In genomic region chr6:127342296-127342945, GRCh38 we compare ENCODE assay signal across 8 cellular contexts. TPM values are rescaled to one million over a fixed set of nuclear protein-coding genes. Genes with fewer than 3 reads are reported as not detected.
DNase-seq lines count a peak whose midpoint lies in the region; ATAC-seq and TF ChIP-seq lines count a peak whose summit lies in the region.

No MANE protein-coding gene starts in this region.

- no peak overlapping the region for H3K4me3 Mint-ChIP-seq in activated CD8-positive, alpha-beta T cell treated with anti-CD3 and anti-CD28 coated beads for 36 hours

- intact Hi-C loops in esophagus squamous epithelium (cut with DNase I), result no loop called here
- intact Hi-C loops in activated CD8-positive, alpha-beta T cell treated with anti-CD3 and anti-CD28 coated beads for 36 hours (cut with micrococcal nuclease), result loop anchor here (5.0 to 10.0 kb wide), 3 partner anchors 40 to 172 kb away; partner anchors contain the start of gene MTCL3

- H2AFZ ChIP-seq in neuron (ENCODE audit: low read depth, low read length), result peak overlapping the region; percentile 13

- peaks cover 17% of the 10 kb centered on the region for H3K4me1 Mint-ChIP-seq in activated CD8-positive, alpha-beta T cell treated with anti-CD3 and anti-CD28 coated beads for 36 hours (ENCODE audit: low read depth)

- H3K36me3 Mint-ChIP-seq in activated CD8-positive, alpha-beta T cell treated with anti-CD3 and anti-CD28 coated beads for 36 hours (ENCODE audit: low read depth), result peaks cover 22% of the 10 kb centered on the region

- no peak overlapping the region for H3K27ac Mint-ChIP-seq in activated CD8-positive, alpha-beta T cell treated with anti-CD3 and anti-CD28 coated beads for 36 hours

- peak overlapping the region; percentile 86 to 90 (median 88) for H3K27ac ChIP-seq in esophagus squamous epithelium

- CTCF ChIA-PET in GM10248 (lab: Yijun Ruan, JAX), result interaction anchor here (0.8 to 2.1 kb wide), 6 partner anchors 9 to 90 kb away, joined by 3 to 9 read pairs (median 4); partner anchors contain the start of gene RNF146
- CTCF ChIA-PET in activated CD8-positive, alpha-beta T cell treated with anti-CD3 and anti-CD28 coated beads for 36 hours (lab: Charles Lee), result interaction anchor here (2.1 kb wide), 1 partner anchor 173 kb away, joined by 9 read pairs; no protein-coding TSS in a partner anchor

- peaks cover 1% of the 10 kb centered on the region for H3K9me3 Mint-ChIP-seq in activated CD8-positive, alpha-beta T cell treated with anti-CD3 and anti-CD28 coated beads for 36 hours

- WGBS in esophagus squamous epithelium, 2 donors, result 17 to 25% methylated on average over 10 of the region's 10 CpGs

- no peak for TF ChIP-seq POLR2A in esophagus squamous epithelium (IDR thresholded peaks at IDR 0.05)

- no peak for ATAC-seq in HG03108 (IDR thresholded peaks at IDR 0.05; ENCODE audit: unreplicated experiment)
- ATAC-seq in activated CD8-positive, alpha-beta T cell treated with anti-CD3 and anti-CD28 coated beads for 36 hours, result no peak

- H3K4me1 ChIP-seq in esophagus squamous epithelium, result peaks cover 11 to 81% (median 26%) of the 10 kb centered on the region in 3 donors
- H3K4me1 ChIP-seq in neuron (ENCODE audit: insufficient read depth, low read length), result peaks cover 32% of the 10 kb centered on the region

- H3K9me3 ChIP-seq in esophagus squamous epithelium (no peaks in the 10 kb centered on the region), neuron (ENCODE audit: low read length) (no peaks in the 10 kb centered on the region)

- peak; percentile 32 for DNase-seq in DMS 273 (lab: John Stamatoyannopoulos, UW; ENCODE audit: unreplicated experiment)
- DNase-seq in DMS 273 treated with DMSO at 0.1 percent for 48 hours (lab: John Stamatoyannopoulos, UW), result no peak
- DNase-seq in NCI-H82 treated with DMSO at 0.1 percent for 48 hours (lab: John Stamatoyannopoulos, UW; ENCODE audit: unreplicated experiment), result peak; percentile 81
- no peak for DNase-seq in esophagus squamous epithelium (lab: John Stamatoyannopoulos, UW)
- no peak for DNase-seq in GM10248 (ENCODE audit: extremely low spot score)
- DNase-seq in activated CD8-positive, alpha-beta T cell treated with anti-CD3 and anti-CD28 coated beads for 36 hours, result no peak

- H3K36me3 ChIP-seq in esophagus squamous epithelium (no peaks in the 10 kb centered on the region), neuron (ENCODE audit: insufficient read depth, low read length) (peaks cover 2% of the 10 kb centered on the region)

- TF ChIP-seq CTCF in esophagus squamous epithelium (IDR thresholded peaks at IDR 0.05), result no peak
- no peak for TF ChIP-seq CTCF in GM10248 (IDR thresholded peaks at IDR 0.05; ENCODE audit: control extremely low read depth, extremely low read depth, low read depth, missing control alignments)
- no peak for TF ChIP-seq CTCF in activated CD8-positive, alpha-beta T cell treated with anti-CD3 and anti-CD28 coated beads for 36 hours (IDR thresholded peaks at IDR 0.05)

- H3K27me3 Mint-ChIP-seq in activated CD8-positive, alpha-beta T cell treated with anti-CD3 and anti-CD28 coated beads for 36 hours, result no peaks in the 10 kb centered on the region

- no peaks in the 10 kb centered on the region for H3K27me3 ChIP-seq in esophagus squamous epithelium
- no peaks in the 10 kb centered on the region for H3K27me3 ChIP-seq in neuron (ENCODE audit: insufficient read depth, low read length)

- POLR2A ChIA-PET in GM10248 (lab: Yijun Ruan, JAX), result no interaction called here
- POLR2A ChIA-PET in activated CD8-positive, alpha-beta T cell treated with anti-CD3 and anti-CD28 coated beads for 36 hours (lab: Charles Lee), result interaction anchor here (0.9 to 1.2 kb wide), 2 partner anchors 37 to 76 kb away, joined by 3 to 5 read pairs; no protein-coding TSS in a partner anchor

- peak overlapping the region; percentile 60 to 90 (median 63) for H3K4me3 ChIP-seq in esophagus squamous epithelium
- peak overlapping the region; percentile 87 for H3K4me3 ChIP-seq in neuron (ENCODE audit: low read length)

RNA-seq across cellular contexts. Expression of gene ECHDC1, which starts 1.0 kb away (rescaled TPM):
- total RNA-seq in esophagus squamous epithelium, result 10 to 100 TPM; 29.6 to 70.8 (median 53.5) TPM
- 10 to 100 TPM; 50.2 to 51.1 TPM for total RNA-seq in activated CD8-positive, alpha-beta T cell treated with anti-CD3 and anti-CD28 coated beads for 36 hours

Comparison
In these comparisons a context has a peak if more than half of its experiments do, and no peak if none do; other contexts are left out.
1. DNase-seq: peak in DMS 273 (single experiment) and NCI-H82 treated with DMSO at 0.1 percent for 48 hours (single experiment); none in DMS 273 treated with DMSO at 0.1 percent for 48 hours (single experiment), esophagus squamous epithelium (single experiment), GM10248 (single experiment) and activated CD8-positive, alpha-beta T cell treated with anti-CD3 and anti-CD28 coated beads for 36 hours (single experiment).